In the genomic region with DNA sequence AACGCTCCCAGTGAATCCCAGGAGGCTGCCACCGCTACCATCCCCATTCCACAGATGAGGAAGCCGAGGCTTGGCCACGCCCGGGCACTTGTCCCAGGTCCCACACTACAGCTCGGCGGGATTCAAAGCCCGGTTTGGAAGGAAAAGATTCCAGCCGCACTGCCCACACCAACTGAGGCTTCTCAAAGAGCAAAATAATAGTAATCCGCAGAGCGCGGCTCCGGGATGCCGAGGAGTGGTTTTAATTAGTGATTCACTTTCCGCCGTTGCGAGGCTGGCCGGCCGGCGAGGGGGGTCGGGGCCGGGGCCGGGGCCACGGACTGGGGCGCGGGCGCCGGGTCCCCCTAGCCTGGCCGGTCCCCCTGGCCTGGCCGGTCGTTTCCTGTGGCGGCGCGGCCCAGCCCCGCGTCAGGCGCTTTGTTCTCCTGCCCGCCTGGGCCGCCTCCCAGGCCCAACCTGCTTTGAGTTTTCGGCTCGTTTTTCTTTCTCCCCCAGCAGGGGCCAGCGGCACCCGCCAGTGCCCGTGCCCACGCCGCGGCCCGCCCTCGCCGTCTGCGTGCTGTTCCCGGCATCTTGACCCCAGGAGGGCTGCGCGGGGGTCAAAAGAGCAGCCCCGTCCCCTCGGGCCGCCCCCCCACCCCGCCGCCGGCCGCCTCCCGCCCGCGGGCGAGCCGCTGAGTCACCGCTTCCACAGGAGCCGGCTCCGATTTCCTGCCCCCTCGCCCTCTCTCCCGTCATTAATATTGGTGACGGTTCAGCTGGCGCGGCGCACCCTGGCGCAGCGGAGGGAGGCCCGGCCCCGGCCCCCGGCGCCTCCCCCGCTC, we compare ENCODE assay signal across 8 cellular contexts. TPM values are rescaled to one million over a fixed set of nuclear protein-coding genes. Genes with fewer than 3 reads are reported as not detected.
A peak's percentile ranks its signal among the peaks of the same experiment; 100 is the strongest.
DNase-seq lines count a peak whose midpoint lies in the region; ATAC-seq, FAIRE-seq and TF ChIP-seq lines count a peak whose summit lies in the region.

No MANE protein-coding gene starts in this region.

- no peak for FAIRE-seq in RCC 7860 (lab: Jason Lieb, UNC)

- H3K9me3 Mint-ChIP-seq in Caco-2 (ENCODE audit: unreplicated experiment): no peaks in the 10 kb centered on the region

- no TSS peak for BruUV-seq in Caco-2 (replicated peaks; lab: Mats Ljungman, UMichigan)

- no peaks in the 10 kb centered on the region for H3K27me3 ChIP-seq in tibial nerve
- no peaks in the 10 kb centered on the region for H3K27me3 ChIP-seq in Caco-2 (replicated peaks; ENCODE audit: control insufficient read depth, insufficient read depth, low read length)

- intact Hi-C loops in mucosa of descending colon (cut with DNase I, micrococcal nuclease): no loop called here
- intact Hi-C loops in Caco-2 (cut with micrococcal nuclease; ENCODE audit: unreplicated experiment): no loop called here

- no peak overlapping the region for H3K27ac Mint-ChIP-seq in Caco-2 (ENCODE audit: unreplicated experiment)

- no peaks in the 10 kb centered on the region for H3K36me3 Mint-ChIP-seq in Caco-2 (ENCODE audit: insufficient read depth, unreplicated experiment)

- H3K27ac ChIP-seq in tibial nerve: peak overlapping the region; percentile 70 to 89 (median 75)

- CTCF ChIA-PET in Caco-2 (lab: Charles Lee): interaction anchor here (0.6 kb wide), 1 partner anchor 25 kb away, joined by 3 read pairs; no protein-coding TSS in a partner anchor

- POLR2A ChIA-PET in Caco-2 (lab: Charles Lee): no interaction called here

- no peak for TF ChIP-seq EP300 in tibial nerve (IDR thresholded peaks at IDR 0.05)

- TF ChIP-seq CTCF in mucosa of descending colon (IDR thresholded peaks at IDR 0.05) (no peak), tibial nerve (IDR thresholded peaks at IDR 0.05) (no peak), GM10266 (IDR thresholded peaks at IDR 0.05; ENCODE audit: control insufficient read depth, insufficient read depth, low read depth, missing control alignments) (no peak), Caco-2 (IDR thresholded peaks at IDR 0.05; ENCODE audit: insufficient read depth in 1 of 2, low read depth in 1 of 2, low read length in 1 of 2, severe bottlenecking in 1 of 2, unreplicated experiment in 1 of 2) (no peak)

- H3K27me3 Mint-ChIP-seq in Caco-2 (ENCODE audit: insufficient read depth, unreplicated experiment): no peaks in the 10 kb centered on the region

- H3K9me3 ChIP-seq in mucosa of descending colon (no peaks in the 10 kb centered on the region), tibial nerve (no peaks in the 10 kb centered on the region), Caco-2 (no peaks in the 10 kb centered on the region)

- ATAC-seq in mucosa of descending colon (peak; percentile 65), GM21723 (IDR thresholded peaks at IDR 0.05; ENCODE audit: unreplicated experiment) (no peak)

- no peaks in the 10 kb centered on the region for H3K4me1 Mint-ChIP-seq in Caco-2 (ENCODE audit: low read depth, unreplicated experiment)

- H3K4me3 ChIP-seq in mucosa of descending colon: no peak overlapping the region
- peak overlapping the region; percentile 32 to 52 (median 37) for H3K4me3 ChIP-seq in tibial nerve
- H3K4me3 ChIP-seq in Caco-2 (ENCODE audit: low read depth, low read length): no peak overlapping the region

- DNase-seq in Daoy (ENCODE audit: low read depth) (peak; percentile 84), RCC 7860 (ENCODE audit: low spot score) (peak; percentile 21), ecto neural progenitor cell (ENCODE audit: low spot score) (peak; percentile 78), mucosa of descending colon (peak; percentile 25 to 63 (median 35)), tibial nerve (ENCODE audit: low spot score in 2 of 2) (peak in 1 of 2 donors; percentile 29), GM10266 (ENCODE audit: extremely low spot score) (no peak), Caco-2 (no peak)

- H3K4me1 ChIP-seq in mucosa of descending colon (ENCODE audit: low read depth) (no peaks in the 10 kb centered on the region), tibial nerve (peaks cover 0 to 26% (median 4%) of the 10 kb centered on the region in 4 donors), Caco-2 (no peaks in the 10 kb centered on the region)

- 22 to 25% methylated on average over 54 to 57 of the region's 82 CpGs for WGBS in tibial nerve, 2 donors

- H3K36me3 ChIP-seq in mucosa of descending colon (ENCODE audit: low read depth) (no peaks in the 10 kb centered on the region), tibial nerve (no peaks in the 10 kb centered on the region), Caco-2 (ENCODE audit: control insufficient read depth, insufficient read depth, low read length) (no peaks in the 10 kb centered on the region)

- TF ChIP-seq POLR2A in tibial nerve (IDR thresholded peaks at IDR 0.05): no peak

- no peak overlapping the region for H3K4me3 Mint-ChIP-seq in Caco-2 (ENCODE audit: unreplicated experiment)

RNA-seq across cellular contexts. Expression of a gene that starts 31.2 kb away (rescaled TPM):
- total RNA-seq in Daoy (2014; rRNA removed; shearing (Covaris generic)): 0.29 TPM in 1 of 2 replicates, not detected in the other
- total RNA-seq in mucosa of descending colon (under 1 TPM in 2 of 3 donors, not detected in 1; 0.16 to 0.63 TPM), tibial nerve (1 to 10 TPM; 2.4 to 6.9 (median 6.4) TPM), Caco-2 (2022) (1.3 and 2.1 TPM in 2 replicates)

Comparison
In these comparisons a context has a peak if more than half of its experiments do, and no peak if none do; other contexts are left out.
1. DNase-seq: peak in Daoy (single experiment), RCC 7860 (single experiment), ecto neural progenitor cell (single experiment) and mucosa of descending colon (3 of 3); none in GM10266 (single experiment) and Caco-2 (0 of 2).
2. H3K4me3 ChIP-seq: peak in tibial nerve (4 of 4); none in mucosa of descending colon (single experiment) and Caco-2 (single experiment).